26 cellular contexts compared by ENCODE assay signal in the genomic region with DNA sequence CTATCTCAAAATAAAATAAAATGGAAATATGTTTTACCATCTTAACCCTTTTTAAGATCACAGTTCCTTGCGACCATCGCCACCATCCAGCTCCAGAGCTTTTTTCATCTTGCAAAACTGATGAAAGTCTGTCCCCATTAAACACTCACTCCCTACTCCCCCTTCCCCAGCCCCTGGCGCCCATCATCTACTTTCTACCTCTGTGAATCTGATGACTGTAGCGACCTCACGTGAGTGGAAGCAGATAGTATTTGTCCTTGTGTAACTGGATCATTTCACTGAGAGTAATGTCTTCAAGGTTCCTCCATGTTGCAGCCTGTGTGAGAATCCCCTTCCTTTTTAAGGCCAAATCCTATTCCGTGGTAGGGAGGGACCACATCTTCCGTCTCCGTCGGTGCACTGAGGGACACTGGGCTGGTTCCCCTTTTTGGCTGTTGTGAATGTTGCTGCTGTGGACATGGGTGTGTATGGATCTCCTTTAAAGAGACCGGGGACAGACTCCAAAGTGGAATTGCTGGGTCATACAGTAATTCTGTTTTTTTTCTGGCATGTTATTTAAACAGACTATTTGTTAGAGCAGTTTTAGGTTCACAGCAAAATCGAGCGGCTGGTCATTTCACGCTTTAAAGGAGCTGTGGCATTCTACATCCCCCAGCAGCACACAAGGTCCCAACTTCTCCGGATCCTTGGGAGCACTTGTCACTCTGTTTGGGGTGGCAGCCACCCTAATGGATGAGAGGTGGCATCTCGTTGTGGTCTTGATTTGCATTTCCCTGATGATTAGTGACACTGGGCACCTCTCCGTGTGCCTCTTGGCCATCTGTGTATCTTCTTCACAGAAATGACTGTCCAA.
A peak's percentile ranks its signal among the peaks of the same experiment; 100 is the strongest.
DNase-seq lines count a peak whose midpoint lies in the region; ATAC-seq and TF ChIP-seq lines count a peak whose summit lies in the region.
"Had no signal": no experiment of that assay in that cellular context is flagged by ENCODE, and none has a peak within 500 bp of the region (broad histone marks: within the 10 kb centered on the region; RNA-seq: fewer than 3 reads in every experiment).

No MANE protein-coding gene starts in this region.

- H3K36me3 ChIP-seq in heart right ventricle: no peaks in the 10 kb centered on the region
- H3K36me3 ChIP-seq: gastrocnemius medialis, SJSA1, thoracic aorta had no signal

- ATAC-seq in Right ventricle myocardium superior (ENCODE audit: poor library complexity): no peak
- ATAC-seq in heart right ventricle: no peak
- no peak for ATAC-seq in left cardiac atrium
- ATAC-seq: gastrocnemius medialis; naive thymus-derived CD8-positive, alpha-beta T cell had no signal

- peak overlapping the region; percentile 14 for H3K27ac Mint-ChIP-seq in nephron progenitor cell
- H3K27ac Mint-ChIP-seq in T-helper 2 cell treated with Interferon-gamma antibody and Interleukin-4, amounts not matched to agents 5 μg/mL and 100 μg/mL, for 36 hours: no peak overlapping the region
- H3K27ac Mint-ChIP-seq: activated CD4-positive, alpha-beta memory T cell treated with anti-CD3 and anti-CD28 coated beads for 36 hours; activated naive CD8-positive, alpha-beta T cell; activated T-helper 2 cell treated with anti-CD3 and anti-CD28 coated beads, Interferon-gamma antibody, Interleukin-2, Interleukin-4, amounts not matched to agents 10 μg/mL and 5 μg/mL and 100 μg/mL, durations not matched to agents 14 hours and 24 hours and 36 hours; stimulated activated naive CD8-positive, alpha-beta T cell treated with anti-CD3 and anti-CD28 coated beads, Interleukin-15, Interleukin-2, amounts not matched to agents 100 ng/mL and 50 ng/mL, for 24 hours had no signal

- no peak overlapping the region for H3K4me3 ChIP-seq in heart right ventricle
- H3K4me3 ChIP-seq: dorsolateral prefrontal cortex, gastrocnemius medialis, SJSA1, thoracic aorta had no signal

- peak; percentile 35 for DNase-seq in Right ventricle myocardium superior
- DNase-seq in heart right ventricle: no peak
- DNase-seq in left cardiac atrium: peak; percentile 11
- DNase-seq in nephron progenitor cell: no peak
- no peak for DNase-seq in T-helper 2 cell treated with Interferon-gamma antibody and Interleukin-4, amounts not matched to agents 5 μg/mL and 100 μg/mL, for 36 hours (ENCODE audit: low spot score)
- DNase-seq in NOMO-1 (lab: John Stamatoyannopoulos, UW; ENCODE audit: unreplicated experiment in 2 of 2): no peak
- DNase-seq in occipital lobe (lab: John Stamatoyannopoulos, UW): no peak
- DNase-seq in NCI-H526 treated with DMSO at 0.1 percent for 48 hours (lab: John Stamatoyannopoulos, UW): no peak
- DNase-seq: activated CD4-positive, alpha-beta memory T cell treated with anti-CD3 and anti-CD28 coated beads for 36 hours; activated CD4-positive, CD25-positive, alpha-beta regulatory T cell treated with anti-CD3 and anti-CD28 coated beads, Interleukin-2, amount 50 U/mL, for 72 hours; DMS153; gastrocnemius medialis; GOT3; midbrain; NCI-H1092 treated with DMSO at 0.1 percent for 48 hours; NCI-H1930; NCI-H526; T-helper 1 cell had no signal

- WGBS in heart right ventricle, 2 donors: 83 to 89% methylated on average over 16 of the region's 16 CpGs

- H3K4me1 Mint-ChIP-seq in nephron progenitor cell: peaks cover 27% of the 10 kb centered on the region
- no peaks in the 10 kb centered on the region for H3K4me1 Mint-ChIP-seq in T-helper 2 cell treated with Interferon-gamma antibody and Interleukin-4, amounts not matched to agents 5 μg/mL and 100 μg/mL, for 36 hours (ENCODE audit: low read depth)
- H3K4me1 Mint-ChIP-seq: central memory CD8-positive, alpha-beta T cell had no signal

- peaks cover 8% of the 10 kb centered on the region for H3K27me3 Mint-ChIP-seq in nephron progenitor cell (ENCODE audit: low read depth, poor library complexity)
- H3K27me3 Mint-ChIP-seq in T-helper 2 cell treated with Interferon-gamma antibody and Interleukin-4, amounts not matched to agents 5 μg/mL and 100 μg/mL, for 36 hours (ENCODE audit: low read depth): no peaks in the 10 kb centered on the region
- H3K27me3 Mint-ChIP-seq: activated CD4-positive, alpha-beta memory T cell treated with anti-CD3 and anti-CD28 coated beads for 36 hours; activated naive CD8-positive, alpha-beta T cell; central memory CD8-positive, alpha-beta T cell; naive thymus-derived CD8-positive, alpha-beta T cell; stimulated activated naive CD8-positive, alpha-beta T cell treated with anti-CD3 and anti-CD28 coated beads, Interleukin-15, Interleukin-2, amounts not matched to agents 100 ng/mL and 50 ng/mL, for 24 hours had no signal

- H3K4me1 ChIP-seq in heart right ventricle: peaks cover 0 to 9% (median 0%) of the 10 kb centered on the region in 9 donors
- H3K4me1 ChIP-seq: gastrocnemius medialis, SJSA1 had no signal

- H3K4me3 Mint-ChIP-seq in nephron progenitor cell: no peak overlapping the region
- H3K4me3 Mint-ChIP-seq in T-helper 2 cell treated with Interferon-gamma antibody and Interleukin-4, amounts not matched to agents 5 μg/mL and 100 μg/mL, for 36 hours: no peak overlapping the region
- H3K4me3 Mint-ChIP-seq: activated CD4-positive, alpha-beta memory T cell treated with anti-CD3 and anti-CD28 coated beads for 36 hours; activated naive CD8-positive, alpha-beta T cell; central memory CD8-positive, alpha-beta T cell; naive thymus-derived CD8-positive, alpha-beta T cell; stimulated activated naive CD8-positive, alpha-beta T cell treated with anti-CD3 and anti-CD28 coated beads, Interleukin-15, Interleukin-2, amounts not matched to agents 100 ng/mL and 50 ng/mL, for 24 hours had no signal

- H3K9me3 Mint-ChIP-seq in nephron progenitor cell: no peaks in the 10 kb centered on the region
- H3K9me3 Mint-ChIP-seq in T-helper 2 cell treated with Interferon-gamma antibody and Interleukin-4, amounts not matched to agents 5 μg/mL and 100 μg/mL, for 36 hours: no peaks in the 10 kb centered on the region
- H3K9me3 Mint-ChIP-seq: activated CD4-positive, alpha-beta memory T cell treated with anti-CD3 and anti-CD28 coated beads for 36 hours; activated T-helper 2 cell treated with anti-CD3 and anti-CD28 coated beads, Interferon-gamma antibody, Interleukin-2, Interleukin-4, amounts not matched to agents 10 μg/mL and 5 μg/mL and 100 μg/mL, durations not matched to agents 14 hours and 24 hours and 36 hours; central memory CD8-positive, alpha-beta T cell; naive thymus-derived CD8-positive, alpha-beta T cell; stimulated activated naive CD8-positive, alpha-beta T cell treated with anti-CD3 and anti-CD28 coated beads, Interleukin-15, Interleukin-2, amounts not matched to agents 100 ng/mL and 50 ng/mL, for 24 hours had no signal

- intact Hi-C loops in Right ventricle myocardium superior (cut with DNase I) (no loop called here), heart right ventricle (cut with DNase I) (no loop called here), left cardiac atrium (cut with DNase I) (loop anchor here in 1 of 2 donors (10.0 kb wide), 1 partner anchor 110 kb away; no protein-coding TSS in a partner anchor)

- H3K27me3 ChIP-seq in heart right ventricle: no peaks in the 10 kb centered on the region
- H3K27me3 ChIP-seq: dorsolateral prefrontal cortex, gastrocnemius medialis had no signal

- no peaks in the 10 kb centered on the region for H3K9me3 ChIP-seq in heart right ventricle
- H3K9me3 ChIP-seq: gastrocnemius medialis, SJSA1, thoracic aorta had no signal

- TF ChIP-seq CTCF in heart right ventricle (IDR thresholded peaks at IDR 0.05) (no peak), nephron progenitor cell (IDR thresholded peaks at IDR 0.05) (no peak)

- no peak overlapping the region for H3K27ac ChIP-seq in heart right ventricle
- H3K27ac ChIP-seq: dorsolateral prefrontal cortex, gastrocnemius medialis, SJSA1, thoracic aorta had no signal

- H3K36me3 Mint-ChIP-seq in nephron progenitor cell (ENCODE audit: low read depth): no peaks in the 10 kb centered on the region
- no peaks in the 10 kb centered on the region for H3K36me3 Mint-ChIP-seq in T-helper 2 cell treated with Interferon-gamma antibody and Interleukin-4, amounts not matched to agents 5 μg/mL and 100 μg/mL, for 36 hours (ENCODE audit: low read depth)
- H3K36me3 Mint-ChIP-seq: activated CD4-positive, alpha-beta memory T cell treated with anti-CD3 and anti-CD28 coated beads for 36 hours; activated naive CD8-positive, alpha-beta T cell had no signal

Comparison
In these comparisons a context has a peak if more than half of its experiments do, and no peak if none do; other contexts are left out.
1. DNase-seq: peak in Right ventricle myocardium superior (single experiment) and left cardiac atrium (single experiment); none in heart right ventricle (0 of 2), nephron progenitor cell (single experiment), T-helper 2 cell treated with Interferon-gamma antibody and Interleukin-4, amounts not matched to agents 5 μg/mL and 100 μg/mL, for 36 hours (single experiment), NOMO-1 (0 of 2), occipital lobe (single experiment) and NCI-H526 treated with DMSO at 0.1 percent for 48 hours (single experiment).